ENCODE assay signal across 8 cellular contexts in the genomic region with DNA sequence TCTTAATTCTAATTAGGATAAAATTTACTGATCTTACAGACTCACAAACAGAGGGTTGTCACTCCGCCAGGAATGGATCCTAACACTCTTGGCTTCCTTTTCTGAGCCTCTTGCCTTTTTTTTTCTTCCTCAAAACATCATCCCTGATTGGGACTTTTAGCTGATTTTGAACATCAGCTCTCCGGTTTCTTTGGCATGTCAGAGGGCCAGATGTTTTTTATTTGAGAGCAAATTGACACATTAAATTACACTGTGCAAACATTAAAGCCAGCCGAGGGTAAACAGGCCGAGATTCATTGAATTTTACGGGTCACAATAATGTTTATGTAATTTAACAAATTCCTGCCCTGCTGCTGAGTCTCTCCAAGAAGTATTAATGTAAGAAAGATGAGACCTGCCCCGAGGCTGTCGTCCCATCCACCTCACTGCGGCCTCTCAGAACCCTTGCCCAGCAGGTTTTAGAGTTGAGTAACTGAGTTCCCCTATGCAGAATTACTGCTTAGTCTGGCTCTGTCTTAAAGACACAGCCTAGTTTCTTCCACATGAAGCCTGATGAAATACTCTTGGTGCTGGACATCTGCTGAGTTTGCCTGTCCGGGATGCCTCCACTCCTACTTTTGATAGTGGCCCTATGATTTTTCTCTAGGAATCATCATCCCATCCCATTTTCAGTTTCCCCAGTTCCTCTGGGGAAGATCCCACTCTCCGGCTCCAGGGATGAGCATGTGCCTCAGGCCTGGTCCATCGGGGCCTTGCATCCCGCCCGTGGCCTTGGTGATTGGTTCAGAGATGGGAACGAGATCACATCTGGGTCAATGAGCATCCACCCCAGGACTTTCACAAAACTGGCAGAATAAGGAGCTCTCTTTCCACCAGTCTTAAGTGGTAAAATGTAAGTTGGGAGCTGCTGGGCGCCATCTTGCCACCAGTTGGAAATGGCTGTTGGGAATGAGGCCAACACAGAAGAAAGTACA.
A peak's percentile ranks its signal among the peaks of the same experiment; 100 is the strongest.
DNase-seq lines count a peak whose midpoint lies in the region; ATAC-seq and TF ChIP-seq lines count a peak whose summit lies in the region.

No MANE protein-coding gene starts in this region.

- H3K36me3 Mint-ChIP-seq in memory B cell, result no peaks in the 10 kb centered on the region

- H3K4me3 Mint-ChIP-seq in memory B cell, result no peak overlapping the region

- ATAC-seq in memory B cell (ENCODE audit: low read depth) (no peak), GM19397 (IDR thresholded peaks at IDR 0.05; ENCODE audit: unreplicated experiment) (no peak), HG03135 (IDR thresholded peaks at IDR 0.05; ENCODE audit: unreplicated experiment) (no peak)

- H3K27me3 Mint-ChIP-seq in memory B cell, result no peaks in the 10 kb centered on the region

- no peaks in the 10 kb centered on the region for H3K36me3 ChIP-seq in WERI-Rb-1

- peak overlapping the region; percentile 93 for H3K27ac ChIP-seq in WERI-Rb-1

- no peaks in the 10 kb centered on the region for H3K9me3 ChIP-seq in WERI-Rb-1 (ENCODE audit: severe bottlenecking)

- H3K4me3 ChIP-seq in AG09309 (ENCODE audit: control insufficient read depth, low read depth, low read length), result no peak overlapping the region
- no peak overlapping the region for H3K4me3 ChIP-seq in HFF-Myc (replicated peaks; ENCODE audit: low read depth, low read length)
- no peak overlapping the region for H3K4me3 ChIP-seq in WERI-Rb-1 (ENCODE audit: low read depth, low read length)

- peak overlapping the region; percentile 38 for H3K27ac Mint-ChIP-seq in memory B cell

- DNase-seq in AG09309 (ENCODE audit: low read depth) (peak; percentile 88), HFF-Myc (ENCODE audit: extremely low read depth, low read depth) (peak; percentile 87), WERI-Rb-1 (no peak), memory B cell (ENCODE audit: low spot score in 2 of 2) (no peak), middle frontal gyrus (ENCODE audit: extremely low spot score, low spot score) (no peak), superior temporal gyrus (ENCODE audit: extremely low spot score) (no peak)

- H3K4me1 Mint-ChIP-seq in memory B cell, result peaks cover 48% of the 10 kb centered on the region

- peaks cover 2% of the 10 kb centered on the region for H3K9me3 Mint-ChIP-seq in memory B cell

- TF ChIP-seq CTCF in AG09309 (IDR thresholded peaks at IDR 0.05; ENCODE audit: control insufficient read depth, insufficient read depth, low read depth, low read length, missing control alignments) (no peak), HFF-Myc (IDR thresholded peaks at IDR 0.05; ENCODE audit: low read depth, low read length, missing control alignments) (no peak), WERI-Rb-1 (IDR thresholded peaks at IDR 0.05; ENCODE audit: low read depth, low read length) (no peak)

- no peaks in the 10 kb centered on the region for H3K27me3 ChIP-seq in WERI-Rb-1 (ENCODE audit: insufficient read depth, low read depth, severe bottlenecking)

Comparison
In these comparisons a context has a peak if more than half of its experiments do, and no peak if none do; other contexts are left out.
1. DNase-seq: peak in AG09309 (single experiment) and HFF-Myc (single experiment); none in WERI-Rb-1 (single experiment), memory B cell (0 of 2), middle frontal gyrus (single experiment) and superior temporal gyrus (single experiment).